ENCODE assay signal across 8 cellular contexts in the genomic region with DNA sequence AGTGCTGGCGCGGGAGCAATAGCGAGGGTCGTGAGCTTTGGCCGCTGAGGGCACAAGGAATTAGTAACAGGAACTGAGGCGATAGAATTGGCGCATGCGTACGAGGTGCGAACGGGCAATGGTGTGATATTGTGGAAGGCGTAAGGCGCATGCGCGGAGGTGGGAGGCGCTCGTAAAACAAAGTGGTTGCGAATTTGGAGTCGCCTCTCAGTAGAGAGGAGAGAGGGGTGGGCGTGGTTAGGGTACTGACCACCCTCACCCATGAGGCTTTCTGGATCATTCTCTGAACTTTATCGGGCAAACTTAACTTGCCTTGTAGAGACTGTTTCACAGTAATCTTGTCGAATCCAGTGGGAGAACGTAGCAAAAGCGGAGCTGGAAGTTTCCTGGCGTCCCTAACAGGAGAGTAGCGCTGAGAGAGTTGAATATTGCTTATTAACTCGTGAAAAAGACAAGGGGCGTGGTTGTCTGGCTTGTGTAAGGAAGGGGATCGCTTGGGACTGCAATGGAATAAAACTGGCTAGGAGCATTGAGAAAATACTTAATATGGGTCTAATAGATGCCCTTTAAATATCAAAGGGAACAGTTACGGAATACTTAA. TPM values are rescaled to one million over a fixed set of nuclear protein-coding genes. Genes with fewer than 3 reads are reported as not detected.
DNase-seq lines count a peak whose midpoint lies in the region; ATAC-seq and TF ChIP-seq lines count a peak whose summit lies in the region.

No MANE protein-coding gene starts in this region.

- peak overlapping the region; percentile 74 for H3K4me2 ChIP-seq in SU-DHL-6 (ENCODE audit: low read depth, low read length, poor library complexity, severe bottlenecking)

- no peaks in the 10 kb centered on the region for H4K20me1 ChIP-seq in SU-DHL-6 (ENCODE audit: low read depth, low read length)

- H3K9me3 ChIP-seq in SU-DHL-6 (ENCODE audit: insufficient read depth, low read length) (no peaks in the 10 kb centered on the region), prostate gland (no peaks in the 10 kb centered on the region)

- in situ Hi-C loops in GM13977 (cut with MboI; ENCODE audit: low pct_unique_long_range_greater_than_20kb, low sequenced_read_pairs, unreplicated experiment), result no loop called here

- intact Hi-C loops in left ventricle myocardium superior (cut with micrococcal nuclease), result no loop called here
- intact Hi-C loops in prostate gland (cut with DNase I), result loop anchor here (2.0 kb wide), 1 partner anchor 26 kb away; no protein-coding TSS in a partner anchor

- H3K27me3 ChIP-seq in SU-DHL-6 (ENCODE audit: low read length) (no peaks in the 10 kb centered on the region), prostate gland (replicated peaks; ENCODE audit: insufficient read depth) (no peaks in the 10 kb centered on the region)

- H3K9ac ChIP-seq in SU-DHL-6 (ENCODE audit: low read length), result peak overlapping the region; percentile 69

- no peak overlapping the region for H2AFZ ChIP-seq in SU-DHL-6 (ENCODE audit: low read depth, low read length, severe bottlenecking)

- H3K4me3 ChIP-seq in SU-DHL-6 (ENCODE audit: insufficient read depth, low read length, poor library complexity, severe bottlenecking) (peak overlapping the region; percentile 72), prostate gland (peak overlapping the region; percentile 52 to 82), urinary bladder (ENCODE audit: low read depth, low read length) (peak overlapping the region; percentile 54)

- DNase-seq in GM13977 (ENCODE audit: low spot score) (peak; percentile 89), NCI-H1436 (lab: John Stamatoyannopoulos, UW) (peak; percentile 94), amniotic epithelial cell (ENCODE audit: low read depth) (peak; percentile 84), left ventricle myocardium superior (peak; percentile 94), prostate gland (ENCODE audit: low spot score) (peak; percentile 94)

- under 1% methylated on average over 30 of the region's 30 CpGs for WGBS in prostate gland
- under 1% methylated on average over 30 of the region's 30 CpGs for whole genome bisulfite sequencing in urinary bladder

- peak overlapping the region; percentile 88 for H3K27ac ChIP-seq in SU-DHL-6 (ENCODE audit: low read depth, low read length)
- peak overlapping the region; percentile 98 to 99 for H3K27ac ChIP-seq in prostate gland
- H3K27ac ChIP-seq in urinary bladder (ENCODE audit: low read depth), result peak overlapping the region; percentile 94

- ATAC-seq in HG02852 (IDR thresholded peaks at IDR 0.05; ENCODE audit: unreplicated experiment) (peak; percentile 41), left ventricle myocardium superior (peak; percentile 67)

- H3K4me1 ChIP-seq in prostate gland (replicated peaks) (peaks cover 14% of the 10 kb centered on the region), urinary bladder (ENCODE audit: insufficient read depth) (no peaks in the 10 kb centered on the region)

- H3K36me3 ChIP-seq in SU-DHL-6 (ENCODE audit: low read length) (peaks cover 4% of the 10 kb centered on the region), prostate gland (no peaks in the 10 kb centered on the region), urinary bladder (ENCODE audit: insufficient read depth) (no peaks in the 10 kb centered on the region)

- TF ChIP-seq POLR2A in prostate gland (IDR thresholded peaks at IDR 0.05), result peak; percentile 83

- peaks cover 64% of the 10 kb centered on the region for H3K79me2 ChIP-seq in SU-DHL-6 (ENCODE audit: insufficient read depth, low read length)

- no peak for TF ChIP-seq CTCF in GM13977 (IDR thresholded peaks at IDR 0.05; ENCODE audit: extremely low read depth, insufficient read depth, missing control alignments)
- TF ChIP-seq CTCF in SU-DHL-6 (IDR thresholded peaks at IDR 0.05; ENCODE audit: insufficient read depth, low read length, poor library complexity, severe bottlenecking), result no peak
- TF ChIP-seq CTCF in prostate gland (IDR thresholded peaks at IDR 0.05), result no peak

- H3F3A ChIP-seq in SU-DHL-6 (ENCODE audit: insufficient read depth), result peaks cover 17% of the 10 kb centered on the region

- H3K9me2 ChIP-seq in SU-DHL-6 (replicated peaks; ENCODE audit: insufficient read depth, low read length), result no peaks in the 10 kb centered on the region

RNA-seq across cellular contexts. Expression of gene CKS1B, which starts 0.4 kb away (rescaled TPM):
- 16.7 TPM for total RNA-seq in left ventricle myocardium superior
- total RNA-seq in prostate gland, result 10 to 100 TPM; 33.5 to 47.5 TPM
- total RNA-seq in urinary bladder, result 38.4 TPM
- 54.9 TPM for polyA plus RNA-seq in urinary bladder

RNA-seq across cellular contexts. Expression of gene SHC1, which starts 4.4 kb away (rescaled TPM):
- total RNA-seq in left ventricle myocardium superior (62.1 TPM), prostate gland (10 to 100 TPM; 85.0 to 97.2 TPM), urinary bladder (61.2 TPM)
- polyA plus RNA-seq in urinary bladder, result 110 TPM

RNA-seq across cellular contexts. Expression of gene FLAD1, which starts 8.2 kb away (rescaled TPM):
- total RNA-seq in left ventricle myocardium superior, result 31.4 TPM
- total RNA-seq in prostate gland, result 10 to 100 TPM; 31.5 to 35.3 TPM
- 10.5 TPM for total RNA-seq in urinary bladder
- polyA plus RNA-seq in urinary bladder, result 27.9 TPM

RNA-seq across cellular contexts. Expression of gene PYGO2, which starts 13.3 kb away (rescaled TPM):
- total RNA-seq in left ventricle myocardium superior (14.7 TPM), prostate gland (10 to 100 TPM; 44.1 to 44.6 TPM), urinary bladder (10.8 TPM)
- polyA plus RNA-seq in urinary bladder, result 29.2 TPM

RNA-seq across cellular contexts. Expression of gene LENEP, which starts 18.5 kb away (rescaled TPM):
- total RNA-seq in left ventricle myocardium superior (not detected), prostate gland (not detected), urinary bladder (not detected)
- not detected for polyA plus RNA-seq in urinary bladder

Comparison
In these comparisons a context has a peak if more than half of its experiments do, and no peak if none do; other contexts are left out.
1. Peak in every context shown above with its lines: DNase-seq, ATAC-seq, H3K4me3 ChIP-seq and H3K27ac ChIP-seq.